1 cellular context compared by ENCODE assay signal in the genomic region with DNA sequence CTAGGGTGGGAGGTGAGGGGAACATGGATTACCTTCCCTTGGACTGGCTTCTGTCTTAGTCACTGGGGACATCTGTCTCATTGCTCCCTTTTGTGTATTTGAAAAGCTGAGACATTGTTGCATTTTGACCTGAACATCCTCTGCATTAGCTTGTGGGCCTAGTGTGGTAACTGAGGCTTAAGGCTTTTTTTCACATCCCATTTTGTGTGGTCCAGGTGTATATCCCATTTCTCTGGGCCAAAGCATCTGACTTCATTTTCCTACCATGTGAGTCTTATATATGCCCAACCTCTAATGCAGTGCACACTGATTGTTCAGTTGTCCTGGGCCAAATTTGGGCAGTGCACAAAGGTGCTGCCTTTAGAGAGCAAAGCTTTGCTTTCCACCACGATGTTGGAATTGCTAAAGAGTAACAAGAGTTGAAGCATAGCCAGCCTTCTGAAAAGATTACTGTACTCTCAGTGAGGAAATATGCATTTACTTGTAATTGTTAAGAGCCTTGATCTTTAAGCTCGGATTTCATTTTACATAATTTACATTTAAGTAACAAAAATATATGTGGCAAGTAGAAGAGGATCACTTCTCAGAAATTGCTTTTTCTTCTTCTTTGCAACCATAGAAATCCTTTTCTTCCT.
TF ChIP-seq lines count a peak whose summit lies in the region.

No MANE protein-coding gene starts in this region.

TF ChIP-seq in GM12878, 131 proteins besides CTCF, POLR2A, EP300 and RAD21 (continued from another document and continues in another):
- TF ChIP-seq, protein P1, sequence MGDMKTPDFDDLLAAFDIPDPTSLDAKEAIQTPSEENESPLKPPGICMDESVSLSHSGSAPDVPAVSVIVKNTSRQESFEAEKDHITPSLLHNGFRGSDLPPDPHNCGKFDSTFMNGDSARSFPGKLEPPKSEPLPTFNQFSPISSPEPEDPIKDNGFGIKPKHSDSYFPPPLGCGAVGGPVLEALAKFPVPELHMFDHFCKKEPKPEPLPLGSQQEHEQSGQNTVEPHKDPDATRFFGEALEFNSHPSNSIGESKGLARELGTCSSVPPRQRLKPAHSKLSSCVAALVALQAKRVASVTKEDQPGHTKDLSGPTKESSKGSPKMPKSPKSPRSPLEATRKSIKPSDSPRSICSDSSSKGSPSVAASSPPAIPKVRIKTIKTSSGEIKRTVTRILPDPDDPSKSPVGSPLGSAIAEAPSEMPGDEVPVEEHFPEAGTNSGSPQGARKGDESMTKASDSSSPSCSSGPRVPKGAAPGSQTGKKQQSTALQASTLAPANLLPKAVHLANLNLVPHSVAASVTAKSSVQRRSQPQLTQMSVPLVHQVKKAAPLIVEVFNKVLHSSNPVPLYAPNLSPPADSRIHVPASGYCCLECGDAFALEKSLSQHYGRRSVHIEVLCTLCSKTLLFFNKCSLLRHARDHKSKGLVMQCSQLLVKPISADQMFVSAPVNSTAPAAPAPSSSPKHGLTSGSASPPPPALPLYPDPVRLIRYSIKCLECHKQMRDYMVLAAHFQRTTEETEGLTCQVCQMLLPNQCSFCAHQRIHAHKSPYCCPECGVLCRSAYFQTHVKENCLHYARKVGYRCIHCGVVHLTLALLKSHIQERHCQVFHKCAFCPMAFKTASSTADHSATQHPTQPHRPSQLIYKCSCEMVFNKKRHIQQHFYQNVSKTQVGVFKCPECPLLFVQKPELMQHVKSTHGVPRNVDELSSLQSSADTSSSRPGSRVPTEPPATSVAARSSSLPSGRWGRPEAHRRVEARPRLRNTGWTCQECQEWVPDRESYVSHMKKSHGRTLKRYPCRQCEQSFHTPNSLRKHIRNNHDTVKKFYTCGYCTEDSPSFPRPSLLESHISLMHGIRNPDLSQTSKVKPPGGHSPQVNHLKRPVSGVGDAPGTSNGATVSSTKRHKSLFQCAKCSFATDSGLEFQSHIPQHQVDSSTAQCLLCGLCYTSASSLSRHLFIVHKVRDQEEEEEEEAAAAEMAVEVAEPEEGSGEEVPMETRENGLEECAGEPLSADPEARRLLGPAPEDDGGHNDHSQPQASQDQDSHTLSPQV (IDR thresholded peaks at IDR 0.05), result no peak
- TF ChIP-seq SP1 (IDR thresholded peaks at IDR 0.05; ENCODE audit: low read depth, low read length) (no peak), STAT1 (conservative IDR thresholded peaks at IDR 0.05) (no peak), LARP7 (IDR thresholded peaks at IDR 0.05) (no peak), SPI1 (IDR thresholded peaks at IDR 0.05; ENCODE audit: borderline replicate concordance, insufficient read depth, low read depth, low read length) (peak; percentile 66; the same call in 1 of the 2 replicates), HDAC2 (IDR thresholded peaks at IDR 0.05) (no peak), MEF2B (IDR thresholded peaks at IDR 0.05; ENCODE audit: partially characterized antibody, poor library complexity, severe bottlenecking) (no peak), CREB1 (IDR thresholded peaks at IDR 0.05; ENCODE audit: low read depth) (0 out of 2 replicates have a peak, but pooled peaks have one; percentile 13), MYC (IDR thresholded peaks at IDR 0.05; ENCODE audit: insufficient read depth, insufficient read length, insufficient replicate concordance, low read length, severe bottlenecking) (no peak), ZBTB4 (CRISPR knock-in tag; IDR thresholded peaks at IDR 0.05) (no peak), KLF5 (IDR thresholded peaks at IDR 0.05; ENCODE audit: partially characterized antibody) (no peak), DPF2 (IDR thresholded peaks at IDR 0.05) (peak; percentile 47; the same call in 1 of the 2 replicates), IRF4 (IDR thresholded peaks at IDR 0.05; ENCODE audit: low read depth, low read length) (0 out of 2 replicates have a peak, but pooled peaks have one; percentile 51), HCFC1 (IDR thresholded peaks at IDR 0.05; ENCODE audit: low read length) (no peak), IKZF2 (IDR thresholded peaks at IDR 0.05) (peak; percentile 65 to 68; a peak in 2 of 4 replicates), RUNX3 (IDR thresholded peaks at IDR 0.05; ENCODE audit: low read length) (peak; percentile 91), SMARCA5 (IDR thresholded peaks at IDR 0.05) (no peak), HSF1 (IDR thresholded peaks at IDR 0.05; ENCODE audit: low read depth, low read length) (no peak), KAT2A (conservative IDR thresholded peaks at IDR 0.05; ENCODE audit: control insufficient read depth, low read depth, low read length) (no peak), NBN (IDR thresholded peaks at IDR 0.05) (no peak), ZBTB40 (IDR thresholded peaks at IDR 0.05; ENCODE audit: borderline replicate concordance) (no peak), ZBTB11 (CRISPR knock-in tag; IDR thresholded peaks at IDR 0.05) (no peak), IKZF1 (conservative IDR thresholded peaks at IDR 0.05) (peak; percentile 32; the same call in 1 of the 2 replicates), PML (IDR thresholded peaks at IDR 0.05; ENCODE audit: low read length) (no peak), EGR1 (IDR thresholded peaks at IDR 0.05; ENCODE audit: borderline replicate concordance in 1 of 2, low read depth in 2 of 2, low read length in 2 of 2) (no peak)
- TF ChIP-seq, protein P2, sequence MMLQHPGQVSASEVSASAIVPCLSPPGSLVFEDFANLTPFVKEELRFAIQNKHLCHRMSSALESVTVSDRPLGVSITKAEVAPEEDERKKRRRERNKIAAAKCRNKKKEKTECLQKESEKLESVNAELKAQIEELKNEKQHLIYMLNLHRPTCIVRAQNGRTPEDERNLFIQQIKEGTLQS (IDR thresholded peaks at IDR 0.05; ENCODE audit: borderline replicate concordance, extremely low read depth, low read depth, low read length), result no peak
- TF ChIP-seq, protein P3, sequence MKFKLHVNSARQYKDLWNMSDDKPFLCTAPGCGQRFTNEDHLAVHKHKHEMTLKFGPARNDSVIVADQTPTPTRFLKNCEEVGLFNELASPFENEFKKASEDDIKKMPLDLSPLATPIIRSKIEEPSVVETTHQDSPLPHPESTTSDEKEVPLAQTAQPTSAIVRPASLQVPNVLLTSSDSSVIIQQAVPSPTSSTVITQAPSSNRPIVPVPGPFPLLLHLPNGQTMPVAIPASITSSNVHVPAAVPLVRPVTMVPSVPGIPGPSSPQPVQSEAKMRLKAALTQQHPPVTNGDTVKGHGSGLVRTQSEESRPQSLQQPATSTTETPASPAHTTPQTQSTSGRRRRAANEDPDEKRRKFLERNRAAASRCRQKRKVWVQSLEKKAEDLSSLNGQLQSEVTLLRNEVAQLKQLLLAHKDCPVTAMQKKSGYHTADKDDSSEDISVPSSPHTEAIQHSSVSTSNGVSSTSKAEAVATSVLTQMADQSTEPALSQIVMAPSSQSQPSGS (IDR thresholded peaks at IDR 0.05; ENCODE audit: low read length), result no peak
- TF ChIP-seq, protein P4, sequence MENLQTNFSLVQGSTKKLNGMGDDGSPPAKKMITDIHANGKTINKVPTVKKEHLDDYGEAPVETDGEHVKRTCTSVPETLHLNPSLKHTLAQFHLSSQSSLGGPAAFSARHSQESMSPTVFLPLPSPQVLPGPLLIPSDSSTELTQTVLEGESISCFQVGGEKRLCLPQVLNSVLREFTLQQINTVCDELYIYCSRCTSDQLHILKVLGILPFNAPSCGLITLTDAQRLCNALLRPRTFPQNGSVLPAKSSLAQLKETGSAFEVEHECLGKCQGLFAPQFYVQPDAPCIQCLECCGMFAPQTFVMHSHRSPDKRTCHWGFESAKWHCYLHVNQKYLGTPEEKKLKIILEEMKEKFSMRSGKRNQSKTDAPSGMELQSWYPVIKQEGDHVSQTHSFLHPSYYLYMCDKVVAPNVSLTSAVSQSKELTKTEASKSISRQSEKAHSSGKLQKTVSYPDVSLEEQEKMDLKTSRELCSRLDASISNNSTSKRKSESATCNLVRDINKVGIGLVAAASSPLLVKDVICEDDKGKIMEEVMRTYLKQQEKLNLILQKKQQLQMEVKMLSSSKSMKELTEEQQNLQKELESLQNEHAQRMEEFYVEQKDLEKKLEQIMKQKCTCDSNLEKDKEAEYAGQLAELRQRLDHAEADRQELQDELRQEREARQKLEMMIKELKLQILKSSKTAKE (IDR thresholded peaks at IDR 0.05; ENCODE audit: low read depth, poor library complexity, severe bottlenecking), result no peak
- TF ChIP-seq, protein P5, sequence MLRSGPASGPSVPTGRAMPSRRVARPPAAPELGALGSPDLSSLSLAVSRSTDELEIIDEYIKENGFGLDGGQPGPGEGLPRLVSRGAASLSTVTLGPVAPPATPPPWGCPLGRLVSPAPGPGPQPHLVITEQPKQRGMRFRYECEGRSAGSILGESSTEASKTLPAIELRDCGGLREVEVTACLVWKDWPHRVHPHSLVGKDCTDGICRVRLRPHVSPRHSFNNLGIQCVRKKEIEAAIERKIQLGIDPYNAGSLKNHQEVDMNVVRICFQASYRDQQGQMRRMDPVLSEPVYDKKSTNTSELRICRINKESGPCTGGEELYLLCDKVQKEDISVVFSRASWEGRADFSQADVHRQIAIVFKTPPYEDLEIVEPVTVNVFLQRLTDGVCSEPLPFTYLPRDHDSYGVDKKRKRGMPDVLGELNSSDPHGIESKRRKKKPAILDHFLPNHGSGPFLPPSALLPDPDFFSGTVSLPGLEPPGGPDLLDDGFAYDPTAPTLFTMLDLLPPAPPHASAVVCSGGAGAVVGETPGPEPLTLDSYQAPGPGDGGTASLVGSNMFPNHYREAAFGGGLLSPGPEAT (IDR thresholded peaks at IDR 0.05; ENCODE audit: low read depth), result no peak; the same call in 1 of the 2 replicates
